1 cellular context compared by ENCODE assay signal in the genomic region with DNA sequence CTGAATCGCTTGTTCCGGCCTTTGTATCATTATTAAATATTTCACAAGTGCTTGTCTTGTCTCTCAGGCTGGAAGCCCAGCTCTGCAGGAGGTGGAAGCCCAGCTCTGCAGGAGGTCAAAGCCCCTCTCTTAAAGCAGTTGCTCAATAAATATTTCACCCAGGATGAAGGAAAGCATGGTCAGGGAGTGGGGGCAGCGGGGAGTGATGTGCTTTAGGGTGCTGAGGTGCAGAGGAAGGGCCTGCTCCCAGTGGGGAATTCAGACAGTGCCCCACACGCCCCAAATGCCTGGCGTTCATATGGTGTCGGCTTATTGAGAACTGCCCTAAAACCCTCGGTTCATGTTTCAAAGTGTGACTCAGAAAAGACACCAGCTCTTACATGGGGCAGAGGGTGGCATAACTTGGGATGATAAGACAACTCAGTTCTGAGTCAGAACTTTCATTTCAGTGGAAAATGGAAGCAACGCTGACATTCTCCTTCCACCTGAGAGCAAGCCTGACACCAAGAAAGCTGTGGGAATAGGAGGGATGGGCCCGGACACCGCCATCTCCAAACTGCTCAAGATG.
A peak's percentile ranks its signal among the peaks of the same experiment; 100 is the strongest.
TF ChIP-seq lines count a peak whose summit lies in the region.

No MANE protein-coding gene starts in this region.

TF ChIP-seq in HCT116, 20 proteins besides CTCF, POLR2A, EP300 and RAD21:
- peak; percentile 43; the same call in 1 of the 2 replicates for TF ChIP-seq SP1 (IDR thresholded peaks at IDR 0.05; ENCODE audit: low read depth)
- no peak for TF ChIP-seq CBX3 (IDR thresholded peaks at IDR 0.05; ENCODE audit: low read depth)
- no peak for TF ChIP-seq REST (IDR thresholded peaks at IDR 0.05; ENCODE audit: low read depth)
- TF ChIP-seq SRF (IDR thresholded peaks at IDR 0.05; ENCODE audit: low read depth) = no peak
- peak; percentile 64 for TF ChIP-seq FOSL1 (IDR thresholded peaks at IDR 0.05; ENCODE audit: low read depth)
- TF ChIP-seq JUND (IDR thresholded peaks at IDR 0.05) = peak; percentile 60
